In the genomic region with DNA sequence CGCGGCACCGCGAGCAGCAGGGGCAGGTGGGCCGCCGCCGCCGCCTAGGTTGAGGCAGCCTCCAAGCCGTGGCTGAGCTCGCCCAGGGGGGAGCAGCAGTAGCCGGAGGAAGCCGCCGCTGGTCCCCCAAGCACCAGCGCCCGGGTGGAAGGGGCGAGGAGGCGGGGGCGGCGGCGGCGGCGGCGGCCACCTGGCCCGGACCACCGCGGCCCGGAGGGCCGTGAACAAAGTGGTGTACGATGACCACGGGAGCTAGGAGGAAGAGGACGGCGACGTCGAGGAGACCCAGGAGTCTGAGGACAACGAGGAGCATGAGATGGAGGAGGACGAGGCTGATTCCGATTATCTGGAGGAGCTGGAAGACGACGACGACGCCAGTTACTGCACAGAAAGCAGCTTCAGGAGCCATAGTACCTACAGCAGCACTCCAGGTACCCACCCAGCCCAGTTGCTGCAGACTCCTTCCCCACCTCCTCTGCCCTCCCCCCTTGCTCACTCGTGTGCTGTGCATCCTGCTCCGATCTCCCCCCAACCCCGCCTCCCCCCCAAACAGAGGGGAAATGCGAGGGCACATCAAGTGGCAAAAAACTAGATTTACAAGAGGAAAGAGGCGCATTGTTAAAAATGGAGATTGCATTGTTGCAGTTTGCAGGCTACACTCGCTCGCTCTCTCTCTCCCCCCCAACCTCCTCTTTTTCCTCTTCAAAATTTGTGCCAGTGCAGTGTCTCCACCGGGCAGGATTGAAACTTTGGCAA, we compare ENCODE assay signal across 8 cellular contexts.
DNase-seq lines count a peak whose midpoint lies in the region; ATAC-seq and TF ChIP-seq lines count a peak whose summit lies in the region.
"Not testable (repeated sequence)": the region's sequence is repeated elsewhere in the genome, so short reads cannot be mapped to it uniquely, and the experiment has no call there.

No MANE protein-coding gene starts in this region.

- H3K4me3 ChIP-seq in NB4 (ENCODE audit: low read depth, low read length) (peak overlapping the region; percentile 54), iPS-20b (ENCODE audit: low read length) (peak overlapping the region; percentile 63), rectal smooth muscle tissue (ENCODE audit: low read length) (peak overlapping the region; percentile 91)

- H3K9me3 ChIP-seq in iPS-20b (ENCODE audit: insufficient read depth, low read depth, low read length): not testable (repeated sequence)

- peak; percentile 67 for DNase-seq in AG08396 (ENCODE audit: low spot score)
- DNase-seq in NB4 (ENCODE audit: low read depth): peak; percentile 30
- peak in 1 of 2 donors; percentile 56 for DNase-seq in central memory CD8-positive, alpha-beta T cell (ENCODE audit: low spot score in 2 of 2)

- peak overlapping the region; percentile 90 for H3K4me3 Mint-ChIP-seq in central memory CD8-positive, alpha-beta T cell

- H3K27me3 Mint-ChIP-seq in central memory CD8-positive, alpha-beta T cell: not testable (repeated sequence)

- not testable (repeated sequence) for TF ChIP-seq POLR2A in NB4 (IDR thresholded peaks at IDR 0.05; ENCODE audit: extremely low read depth, insufficient read length)

- not testable (repeated sequence) for H3K4me1 ChIP-seq in iPS-20b (ENCODE audit: insufficient read depth, low read length); rectal smooth muscle tissue (ENCODE audit: control insufficient read depth, insufficient read depth, low read length)

- H3K9ac ChIP-seq in iPS-20b (ENCODE audit: low read depth, low read length) (peak overlapping the region; percentile 63; the same call in 1 of the 2 replicates), rectal smooth muscle tissue (ENCODE audit: low read length) (peak overlapping the region; percentile 49)

- H3K27ac ChIP-seq in VCaP (peak overlapping the region; percentile 78), rectal smooth muscle tissue (ENCODE audit: low read depth, low read length) (peak overlapping the region; percentile 80)
- not testable (repeated sequence) for H3K27ac ChIP-seq in iPS-20b (ENCODE audit: low read length)

- peaks cover 34% of the 10 kb centered on the region for H3K36me3 Mint-ChIP-seq in central memory CD8-positive, alpha-beta T cell (ENCODE audit: insufficient read depth)

- H3K9me3 Mint-ChIP-seq in central memory CD8-positive, alpha-beta T cell: not testable (repeated sequence)

- not testable (repeated sequence) for TF ChIP-seq CTCF in NB4 (IDR thresholded peaks at IDR 0.05; ENCODE audit: low read depth, low read length); VCaP (conservative IDR thresholded peaks at IDR 0.05)

- H3K4me1 Mint-ChIP-seq in central memory CD8-positive, alpha-beta T cell: peaks cover 24% of the 10 kb centered on the region

- peak overlapping the region; percentile 89 for H3K27ac Mint-ChIP-seq in central memory CD8-positive, alpha-beta T cell (ENCODE audit: low read depth)

- ATAC-seq in GM18909 (IDR thresholded peaks at IDR 0.05; ENCODE audit: poor library complexity, unreplicated experiment) (peak; percentile 36), HG02884 (IDR thresholded peaks at IDR 0.05; ENCODE audit: unreplicated experiment) (peak; percentile 36)
- peak; percentile 89 for ATAC-seq in central memory CD8-positive, alpha-beta T cell (replicated peaks; ENCODE audit: extremely low read depth, poor library complexity, severe bottlenecking)

- peaks cover 41% of the 10 kb centered on the region for H3K27me3 ChIP-seq in iPS-20b (ENCODE audit: insufficient read depth, low read length)
- not testable (repeated sequence) for H3K27me3 ChIP-seq in rectal smooth muscle tissue (ENCODE audit: control insufficient read depth, insufficient read depth, low read length)

- H3K36me3 ChIP-seq in iPS-20b (ENCODE audit: insufficient read depth, low read depth, low read length): peaks cover 14% of the 10 kb centered on the region
- not testable (repeated sequence) for H3K36me3 ChIP-seq in rectal smooth muscle tissue (ENCODE audit: control insufficient read depth, insufficient read depth, low read length)

Comparison
In these comparisons a context has a peak if more than half of its experiments do, and no peak if none do; other contexts are left out.
1. ATAC-seq: peak in every context shown above with its lines; median percentile 89 in central memory CD8-positive, alpha-beta T cell; 36 in GM18909; 36 in HG02884.